In the genomic region with DNA sequence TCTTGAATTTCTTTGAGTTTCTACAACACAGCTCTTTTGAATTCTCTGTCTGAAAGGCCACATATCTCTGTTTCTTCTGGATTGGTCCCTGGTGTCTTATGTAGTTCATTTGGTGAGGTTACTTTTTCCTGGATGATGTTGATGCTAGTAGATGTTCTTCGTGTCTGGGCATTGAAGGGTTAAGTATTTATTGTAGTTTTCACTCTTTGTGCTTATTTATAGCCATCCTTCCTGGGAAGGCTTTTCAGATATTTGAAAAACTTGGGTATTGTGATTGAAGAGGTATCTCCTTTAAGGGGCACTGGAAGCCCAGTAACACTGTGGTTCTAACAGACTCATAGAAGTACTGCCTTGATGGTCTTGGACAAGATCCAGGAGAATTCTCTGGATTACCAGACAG, we compare ENCODE assay signal across 2 cellular contexts.
TF ChIP-seq lines count a peak whose summit lies in the region.

No MANE protein-coding gene starts in this region.

TF ChIP-seq in GM23338, 12 proteins besides CTCF, POLR2A, EP300 and RAD21 (continued from another document):
- TF ChIP-seq REST (IDR thresholded peaks at IDR 0.05; ENCODE audit: unreplicated experiment) (no peak), EZH2 (IDR thresholded peaks at IDR 0.05; ENCODE audit: low read depth, unreplicated experiment) (no peak)
TF ChIP-seq in GM23338: peak in this region for 0.

TF ChIP-seq in K562, 482 proteins besides CTCF, POLR2A, EP300 and RAD21:
- TF ChIP-seq, protein P1, sequence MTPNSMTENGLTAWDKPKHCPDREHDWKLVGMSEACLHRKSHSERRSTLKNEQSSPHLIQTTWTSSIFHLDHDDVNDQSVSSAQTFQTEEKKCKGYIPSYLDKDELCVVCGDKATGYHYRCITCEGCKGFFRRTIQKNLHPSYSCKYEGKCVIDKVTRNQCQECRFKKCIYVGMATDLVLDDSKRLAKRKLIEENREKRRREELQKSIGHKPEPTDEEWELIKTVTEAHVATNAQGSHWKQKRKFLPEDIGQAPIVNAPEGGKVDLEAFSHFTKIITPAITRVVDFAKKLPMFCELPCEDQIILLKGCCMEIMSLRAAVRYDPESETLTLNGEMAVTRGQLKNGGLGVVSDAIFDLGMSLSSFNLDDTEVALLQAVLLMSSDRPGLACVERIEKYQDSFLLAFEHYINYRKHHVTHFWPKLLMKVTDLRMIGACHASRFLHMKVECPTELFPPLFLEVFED (CRISPR knock-in tag; conservative IDR thresholded peaks at IDR 0.05): 0 out of 2 replicates have a peak, but pooled peaks have one; percentile 52
- TF ChIP-seq GATAD2B (IDR thresholded peaks at IDR 0.05; ENCODE audit: borderline replicate concordance): no peak
- no peak for TF ChIP-seq RFX7 (CRISPR knock-in tag; IDR thresholded peaks at IDR 0.05)
- no peak for TF ChIP-seq TEAD4 (IDR thresholded peaks at IDR 0.05; ENCODE audit: low read length)
- no peak for TF ChIP-seq TEAD4 (CRISPR knock-in tag; IDR thresholded peaks at IDR 0.05; ENCODE audit: borderline replicate concordance)
- 0 out of 2 replicates have a peak, but pooled peaks have one; percentile 30 for TF ChIP-seq ZNF444 (CRISPR knock-in tag; IDR thresholded peaks at IDR 0.05)
- TF ChIP-seq MED1 (CRISPR knock-in tag; IDR thresholded peaks at IDR 0.05; ENCODE audit: borderline replicate concordance): no peak
- TF ChIP-seq E4F1 (CRISPR knock-in tag; IDR thresholded peaks at IDR 0.05; ENCODE audit: borderline replicate concordance): 0 out of 2 replicates have a peak, but pooled peaks have one; percentile 23
- 0 out of 2 replicates have a peak, but pooled peaks have one; percentile 42 for TF ChIP-seq ESRRB (CRISPR knock-in tag; IDR thresholded peaks at IDR 0.05; ENCODE audit: borderline replicate concordance)
- no peak for TF ChIP-seq TGIF2 (CRISPR knock-in tag; IDR thresholded peaks at IDR 0.05)
- TF ChIP-seq MNT (conservative IDR thresholded peaks at IDR 0.05): no peak
- TF ChIP-seq ZBTB1 (CRISPR knock-in tag; IDR thresholded peaks at IDR 0.05; ENCODE audit: borderline replicate concordance, low read depth): no peak
- no peak for TF ChIP-seq HNRNPL (IDR thresholded peaks at IDR 0.05; ENCODE audit: low read depth, low read length)
- TF ChIP-seq, protein P2, sequence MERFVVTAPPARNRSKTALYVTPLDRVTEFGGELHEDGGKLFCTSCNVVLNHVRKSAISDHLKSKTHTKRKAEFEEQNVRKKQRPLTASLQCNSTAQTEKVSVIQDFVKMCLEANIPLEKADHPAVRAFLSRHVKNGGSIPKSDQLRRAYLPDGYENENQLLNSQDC (CRISPR knock-in tag; IDR thresholded peaks at IDR 0.05): no peak
- TF ChIP-seq IFI16 (CRISPR knock-in tag; IDR thresholded peaks at IDR 0.05): no peak
- no peak for TF ChIP-seq CREM (IDR thresholded peaks at IDR 0.05; ENCODE audit: low read depth)
- TF ChIP-seq ZNF165 (CRISPR knock-in tag; IDR thresholded peaks at IDR 0.05; ENCODE audit: borderline replicate concordance): no peak
- TF ChIP-seq, protein P3, sequence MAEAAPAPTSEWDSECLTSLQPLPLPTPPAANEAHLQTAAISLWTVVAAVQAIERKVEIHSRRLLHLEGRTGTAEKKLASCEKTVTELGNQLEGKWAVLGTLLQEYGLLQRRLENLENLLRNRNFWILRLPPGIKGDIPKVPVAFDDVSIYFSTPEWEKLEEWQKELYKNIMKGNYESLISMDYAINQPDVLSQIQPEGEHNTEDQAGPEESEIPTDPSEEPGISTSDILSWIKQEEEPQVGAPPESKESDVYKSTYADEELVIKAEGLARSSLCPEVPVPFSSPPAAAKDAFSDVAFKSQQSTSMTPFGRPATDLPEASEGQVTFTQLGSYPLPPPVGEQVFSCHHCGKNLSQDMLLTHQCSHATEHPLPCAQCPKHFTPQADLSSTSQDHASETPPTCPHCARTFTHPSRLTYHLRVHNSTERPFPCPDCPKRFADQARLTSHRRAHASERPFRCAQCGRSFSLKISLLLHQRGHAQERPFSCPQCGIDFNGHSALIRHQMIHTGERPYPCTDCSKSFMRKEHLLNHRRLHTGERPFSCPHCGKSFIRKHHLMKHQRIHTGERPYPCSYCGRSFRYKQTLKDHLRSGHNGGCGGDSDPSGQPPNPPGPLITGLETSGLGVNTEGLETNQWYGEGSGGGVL (CRISPR knock-in tag; IDR thresholded peaks at IDR 0.05): no peak
- 0 out of 2 replicates have a peak, but pooled peaks have one; percentile 25 for TF ChIP-seq ZNF785 (CRISPR knock-in tag; IDR thresholded peaks at IDR 0.05)
- no peak for TF ChIP-seq THAP12 (CRISPR knock-in tag; IDR thresholded peaks at IDR 0.05)
- TF ChIP-seq SLC30A9 (CRISPR knock-in tag; IDR thresholded peaks at IDR 0.05): no peak
- TF ChIP-seq, protein P4, sequence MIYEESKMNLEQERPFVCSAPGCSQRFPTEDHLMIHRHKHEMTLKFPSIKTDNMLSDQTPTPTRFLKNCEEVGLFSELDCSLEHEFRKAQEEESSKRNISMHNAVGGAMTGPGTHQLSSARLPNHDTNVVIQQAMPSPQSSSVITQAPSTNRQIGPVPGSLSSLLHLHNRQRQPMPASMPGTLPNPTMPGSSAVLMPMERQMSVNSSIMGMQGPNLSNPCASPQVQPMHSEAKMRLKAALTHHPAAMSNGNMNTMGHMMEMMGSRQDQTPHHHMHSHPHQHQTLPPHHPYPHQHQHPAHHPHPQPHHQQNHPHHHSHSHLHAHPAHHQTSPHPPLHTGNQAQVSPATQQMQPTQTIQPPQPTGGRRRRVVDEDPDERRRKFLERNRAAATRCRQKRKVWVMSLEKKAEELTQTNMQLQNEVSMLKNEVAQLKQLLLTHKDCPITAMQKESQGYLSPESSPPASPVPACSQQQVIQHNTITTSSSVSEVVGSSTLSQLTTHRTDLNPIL (CRISPR knock-in tag; IDR thresholded peaks at IDR 0.05): no peak
- no peak for TF ChIP-seq KDM1A (IDR thresholded peaks at IDR 0.05)
- TF ChIP-seq RBM15 (IDR thresholded peaks at IDR 0.05; ENCODE audit: insufficient read depth, low read length): no peak
- TF ChIP-seq ZNF79 (CRISPR knock-in tag; IDR thresholded peaks at IDR 0.05; ENCODE audit: low read depth): no peak
- no peak for TF ChIP-seq PRMT5 (CRISPR knock-in tag; IDR thresholded peaks at IDR 0.05)
- TF ChIP-seq CLOCK (CRISPR knock-in tag; IDR thresholded peaks at IDR 0.05; ENCODE audit: borderline replicate concordance): no peak
- no peak for TF ChIP-seq NCOA2 (IDR thresholded peaks at IDR 0.05; ENCODE audit: partially characterized antibody in 2 of 2)
- no peak for TF ChIP-seq SOX6 (IDR thresholded peaks at IDR 0.05)
- no peak for TF ChIP-seq ZNF384 (IDR thresholded peaks at IDR 0.05; ENCODE audit: low read depth, low read length)
- no peak for TF ChIP-seq ZNF212 (CRISPR knock-in tag; IDR thresholded peaks at IDR 0.05)
- TF ChIP-seq PRPF4 (IDR thresholded peaks at IDR 0.05; ENCODE audit: insufficient read depth, low read depth, low read length, poor library complexity, severe bottlenecking): no peak
- peak; percentile 50; the same call in 1 of the 2 replicates for TF ChIP-seq ZNF277 (CRISPR knock-in tag; IDR thresholded peaks at IDR 0.05; ENCODE audit: borderline replicate concordance)
- TF ChIP-seq GMEB1 (CRISPR knock-in tag; IDR thresholded peaks at IDR 0.05): peak; percentile 32; the same call in 1 of the 2 replicates
